ENCODE assay signal across 36 cellular contexts in genomic region chr1:87123610-87124009, GRCh38.
"Had no signal": no experiment of that assay in that cellular context is flagged by ENCODE, and none has a peak within 500 bp of the region (broad histone marks: within the 10 kb centered on the region; RNA-seq: fewer than 3 reads in every experiment).

No MANE protein-coding gene starts in this region.

- H3K27me3 Mint-ChIP-seq: activated B cell treated with CpG ODN at 0.5 μM for 24 hours; activated CD4-positive, alpha-beta T cell treated with anti-CD3 and anti-CD28 coated beads for 36 hours; activated CD8-positive, alpha-beta memory T cell treated with anti-CD3 and anti-CD28 coated beads, Interleukin-2, amount 10 ng/mL, durations not matched to agents 7 days and 5 days; activated naive CD8-positive, alpha-beta T cell treated with anti-CD3 and anti-CD28 coated beads for 36 hours had no signal

- H3K36me3 Mint-ChIP-seq: activated CD4-positive, alpha-beta memory T cell treated with anti-CD3 and anti-CD28 coated beads for 36 hours; activated CD8-positive, alpha-beta memory T cell treated with anti-CD3 and anti-CD28 coated beads, Interleukin-2, amount 10 ng/mL, durations not matched to agents 7 days and 5 days; activated naive CD4-positive, alpha-beta T cell treated with anti-CD3 and anti-CD28 coated beads, Interleukin-2, amount 50 U/mL, for 24 hours; activated naive CD8-positive, alpha-beta T cell treated with anti-CD3 and anti-CD28 coated beads for 36 hours had no signal

- FAIRE-seq: colon, endometrium, frontal cortex had no signal

- H3K4me1 Mint-ChIP-seq: activated CD4-positive, alpha-beta T cell treated with anti-CD3 and anti-CD28 coated beads for 36 hours; activated CD4-positive, alpha-beta T cell treated with anti-CD3 and anti-CD28 coated beads, Interleukin-2, amount 10 ng/mL, durations not matched to agents 24 days and 14 days; activated naive CD4-positive, alpha-beta T cell treated with anti-CD3 and anti-CD28 coated beads, Interleukin-2, amount 50 U/mL, for 24 hours; activated naive CD8-positive, alpha-beta T cell treated with anti-CD3 and anti-CD28 coated beads for 36 hours; activated naive CD8-positive, alpha-beta T cell treated with anti-CD3 and anti-CD28 coated beads, Interleukin-2, amount 50 U/mL, for 24 hours; T-helper 17 cell had no signal

- H3K4me3 ChIP-seq: adrenal gland, body of pancreas, heart left ventricle had no signal

- H3K27ac Mint-ChIP-seq: activated B cell treated with CpG ODN at 0.5 μM for 24 hours; activated CD4-positive, alpha-beta memory T cell treated with anti-CD3 and anti-CD28 coated beads for 36 hours; activated CD4-positive, alpha-beta T cell treated with anti-CD3 and anti-CD28 coated beads for 36 hours; activated CD4-positive, alpha-beta T cell treated with anti-CD3 and anti-CD28 coated beads, Interleukin-2, amount 10 ng/mL, durations not matched to agents 24 days and 14 days; activated CD8-positive, alpha-beta memory T cell treated with anti-CD3 and anti-CD28 coated beads, Interleukin-2, amount 10 ng/mL, durations not matched to agents 7 days and 5 days; activated CD8-positive, alpha-beta T cell treated with anti-CD3 and anti-CD28 coated beads, Interleukin-2, amount 10 ng/mL, durations not matched to agents 7 days and 5 days; activated naive CD4-positive, alpha-beta T cell treated with anti-CD3 and anti-CD28 coated beads for 36 hours; activated naive CD4-positive, alpha-beta T cell treated with anti-CD3 and anti-CD28 coated beads, Interleukin-2, amount 50 U/mL, for 24 hours; activated naive CD8-positive, alpha-beta T cell treated with anti-CD3 and anti-CD28 coated beads for 36 hours; activated naive CD8-positive, alpha-beta T cell treated with anti-CD3 and anti-CD28 coated beads, Interleukin-2, amount 50 U/mL, for 24 hours; activated T-helper 1 cell treated with anti-CD3 and anti-CD28 coated beads, Interleukin-12 subunit alpha, Interleukin-12 subunit beta, Interleukin-2, Interleukin-4 antibody, amounts not matched to agents 30 ng/mL and 10 ng/mL and 1 ng/mL, durations not matched to agents 14 hours and 24 hours and 36 hours; activated T-helper 2 cell treated with anti-CD3 and anti-CD28 coated beads, Interferon-gamma antibody, Interleukin-2, Interleukin-4, amounts not matched to agents 10 μg/mL and 5 μg/mL and 100 μg/mL, durations not matched to agents 14 hours and 24 hours and 36 hours; effector memory CD8-positive, alpha-beta T cell; T-helper 17 cell; T-helper 2 cell treated with Interferon-gamma antibody and Interleukin-4, amounts not matched to agents 5 μg/mL and 100 μg/mL, for 36 hours had no signal

- H3K27me3 ChIP-seq: adrenal gland, body of pancreas, heart left ventricle had no signal

- H3K9me3 ChIP-seq: adrenal gland, body of pancreas, heart left ventricle had no signal

- H3K4me3 Mint-ChIP-seq: activated B cell treated with CpG ODN at 0.5 μM for 24 hours; activated CD4-positive, alpha-beta memory T cell treated with anti-CD3 and anti-CD28 coated beads for 36 hours; activated CD4-positive, alpha-beta T cell treated with anti-CD3 and anti-CD28 coated beads for 36 hours; activated CD4-positive, alpha-beta T cell treated with anti-CD3 and anti-CD28 coated beads, Interleukin-2, amount 10 ng/mL, durations not matched to agents 24 days and 14 days; activated CD8-positive, alpha-beta memory T cell treated with anti-CD3 and anti-CD28 coated beads, Interleukin-2, amount 10 ng/mL, durations not matched to agents 7 days and 5 days; activated CD8-positive, alpha-beta T cell treated with anti-CD3 and anti-CD28 coated beads, Interleukin-2, amount 10 ng/mL, durations not matched to agents 7 days and 5 days; activated naive CD4-positive, alpha-beta T cell treated with anti-CD3 and anti-CD28 coated beads for 36 hours; activated naive CD4-positive, alpha-beta T cell treated with anti-CD3 and anti-CD28 coated beads, Interleukin-2, amount 50 U/mL, for 24 hours; activated naive CD8-positive, alpha-beta T cell treated with anti-CD3 and anti-CD28 coated beads for 36 hours; activated naive CD8-positive, alpha-beta T cell treated with anti-CD3 and anti-CD28 coated beads, Interleukin-2, amount 50 U/mL, for 24 hours; activated T-helper 1 cell treated with anti-CD3 and anti-CD28 coated beads, Interleukin-12 subunit alpha, Interleukin-12 subunit beta, Interleukin-2, Interleukin-4 antibody, amounts not matched to agents 30 ng/mL and 10 ng/mL and 1 ng/mL, durations not matched to agents 14 hours and 24 hours and 36 hours; effector memory CD8-positive, alpha-beta T cell; T-helper 17 cell; T-helper 2 cell treated with Interferon-gamma antibody and Interleukin-4, amounts not matched to agents 5 μg/mL and 100 μg/mL, for 36 hours had no signal

- H3K27ac ChIP-seq: adrenal gland, body of pancreas, heart left ventricle, WERI-Rb-1 had no signal

- H3K36me3 ChIP-seq: adrenal gland, heart left ventricle, WERI-Rb-1 had no signal

- ATAC-seq: activated CD4-positive, alpha-beta T cell treated with anti-CD3 and anti-CD28 coated beads for 36 hours; activated CD8-positive, alpha-beta memory T cell treated with anti-CD3 and anti-CD28 coated beads, Interleukin-2, amount 10 ng/mL, durations not matched to agents 7 days and 5 days; activated CD8-positive, alpha-beta T cell treated with anti-CD3 and anti-CD28 coated beads, Interleukin-2, amount 10 ng/mL, durations not matched to agents 7 days and 5 days; activated naive CD8-positive, alpha-beta T cell treated with anti-CD3 and anti-CD28 coated beads, Interleukin-2, amount 50 U/mL, for 24 hours; body of pancreas; effector memory CD8-positive, alpha-beta T cell; esophagus mucosa; heart left ventricle; T-helper 17 cell had no signal

- H3K4me1 ChIP-seq: adrenal gland, body of pancreas had no signal

- H3K9me3 Mint-ChIP-seq: activated B cell treated with CpG ODN at 0.5 μM for 24 hours; activated CD4-positive, alpha-beta memory T cell treated with anti-CD3 and anti-CD28 coated beads for 36 hours; activated CD4-positive, alpha-beta T cell treated with anti-CD3 and anti-CD28 coated beads, Interleukin-2, amount 10 ng/mL, durations not matched to agents 24 days and 14 days; activated naive CD4-positive, alpha-beta T cell treated with anti-CD3 and anti-CD28 coated beads for 36 hours; activated naive CD4-positive, alpha-beta T cell treated with anti-CD3 and anti-CD28 coated beads, Interleukin-2, amount 50 U/mL, for 24 hours; activated naive CD8-positive, alpha-beta T cell treated with anti-CD3 and anti-CD28 coated beads for 36 hours; activated naive CD8-positive, alpha-beta T cell treated with anti-CD3 and anti-CD28 coated beads, Interleukin-2, amount 50 U/mL, for 24 hours; activated T-helper 1 cell treated with anti-CD3 and anti-CD28 coated beads, Interleukin-12 subunit alpha, Interleukin-12 subunit beta, Interleukin-2, Interleukin-4 antibody, amounts not matched to agents 30 ng/mL and 10 ng/mL and 1 ng/mL, durations not matched to agents 14 hours and 24 hours and 36 hours; activated T-helper 2 cell treated with anti-CD3 and anti-CD28 coated beads, Interferon-gamma antibody, Interleukin-2, Interleukin-4, amounts not matched to agents 10 μg/mL and 5 μg/mL and 100 μg/mL, durations not matched to agents 14 hours and 24 hours and 36 hours; effector memory CD8-positive, alpha-beta T cell; T-helper 2 cell treated with Interferon-gamma antibody and Interleukin-4, amounts not matched to agents 5 μg/mL and 100 μg/mL, for 36 hours had no signal

- DNase-seq: activated B cell treated with CpG ODN at 0.5 μM for 24 hours; activated CD4-positive, alpha-beta memory T cell treated with anti-CD3 and anti-CD28 coated beads for 36 hours; activated CD4-positive, alpha-beta T cell treated with anti-CD3 and anti-CD28 coated beads for 36 hours; activated CD4-positive, alpha-beta T cell treated with anti-CD3 and anti-CD28 coated beads, Interleukin-2, amount 10 ng/mL, durations not matched to agents 24 days and 14 days; activated CD4-positive, CD25-positive, alpha-beta regulatory T cell treated with anti-CD3 and anti-CD28 coated beads, Interleukin-2, amount 50 U/mL, for 72 hours; activated CD8-positive, alpha-beta memory T cell treated with anti-CD3 and anti-CD28 coated beads, Interleukin-2, amount 10 ng/mL, durations not matched to agents 7 days and 5 days; activated CD8-positive, alpha-beta memory T cell treated with anti-CD3 and anti-CD28 coated beads, Interleukin-2, amount 50 U/mL, for 4 hours; activated CD8-positive, alpha-beta T cell treated with anti-CD3 and anti-CD28 coated beads, Interleukin-2, amount 10 ng/mL, durations not matched to agents 7 days and 5 days; activated effector memory CD4-positive, alpha-beta T cell treated with anti-CD3 and anti-CD28 coated beads, Interleukin-2, amount 50 U/mL, for 16 hours; activated naive CD4-positive, alpha-beta T cell treated with anti-CD3 and anti-CD28 coated beads for 36 hours; activated naive CD8-positive, alpha-beta T cell treated with anti-CD3 and anti-CD28 coated beads for 36 hours; activated naive CD8-positive, alpha-beta T cell treated with anti-CD3 and anti-CD28 coated beads, Interleukin-2, amount 50 U/mL, for 24 hours; activated T-cell treated with anti-CD3 and anti-CD28 coated beads, Interleukin-2, amount 50 U/mL, for 1 hour; activated T-cell treated with anti-CD3 and anti-CD28 coated beads, Interleukin-2, amount 50 U/mL, for 48 hours; adrenal gland; amygdala; aorta; body of pancreas; caudate nucleus; cortex of kidney; dermis blood vessel endothelial cell; effector CD4-positive, alpha-beta T cell; effector memory CD8-positive, alpha-beta T cell; foreskin fibroblast; heart left ventricle; T-helper 17 cell; T1000; WERI-Rb-1 had no signal
